ENCODE assay signal across 1 cellular context in the genomic region with DNA sequence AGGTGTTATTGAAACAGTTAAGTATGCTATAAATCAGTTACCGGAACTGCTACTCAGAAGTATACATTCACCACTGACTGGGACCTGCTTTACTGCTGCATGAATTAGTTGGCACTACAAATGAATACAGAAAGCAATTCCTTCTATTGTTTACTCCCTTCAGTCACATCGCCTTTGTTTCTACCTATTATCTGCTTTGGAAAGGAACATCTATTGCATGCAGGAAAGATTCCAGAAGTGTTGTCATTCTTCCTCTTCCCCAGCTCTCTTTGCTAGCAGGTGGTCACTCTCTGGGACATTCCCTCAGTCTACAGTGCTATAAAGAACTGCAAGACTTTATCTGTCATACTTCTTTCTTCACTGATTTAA.
TF ChIP-seq lines count a peak whose summit lies in the region.

No MANE protein-coding gene starts in this region.

TF ChIP-seq in WTC11, 78 proteins besides CTCF, POLR2A, EP300 and RAD21 (continued from another document):
- no peak for TF ChIP-seq CDX4 (CRISPR knock-in tag; IDR thresholded peaks at IDR 0.05; ENCODE audit: borderline replicate concordance)
